In genomic region chr9:120936764-120937122, GRCh38 we compare ENCODE assay signal across 1 cellular context.
TF ChIP-seq lines count a peak whose summit lies in the region.

No MANE protein-coding gene starts in this region.

TF ChIP-seq in GM23338, 12 proteins besides CTCF, POLR2A, EP300 and RAD21 (continued from another document):
- TF ChIP-seq REST (IDR thresholded peaks at IDR 0.05; ENCODE audit: unreplicated experiment) (no peak), CREB1 (CRISPR knock-in tag; IDR thresholded peaks at IDR 0.05; ENCODE audit: low read depth) (no peak), ETS1 (IDR thresholded peaks at IDR 0.05) (no peak), EZH2phosphoT487 (IDR thresholded peaks at IDR 0.05; ENCODE audit: unreplicated experiment) (no peak), ZNF462 (CRISPR knock-in tag; IDR thresholded peaks at IDR 0.05) (no peak)
TF ChIP-seq in GM23338: peak in this region for 0.
